ENCODE assay signal across 1 cellular context in the genomic region with DNA sequence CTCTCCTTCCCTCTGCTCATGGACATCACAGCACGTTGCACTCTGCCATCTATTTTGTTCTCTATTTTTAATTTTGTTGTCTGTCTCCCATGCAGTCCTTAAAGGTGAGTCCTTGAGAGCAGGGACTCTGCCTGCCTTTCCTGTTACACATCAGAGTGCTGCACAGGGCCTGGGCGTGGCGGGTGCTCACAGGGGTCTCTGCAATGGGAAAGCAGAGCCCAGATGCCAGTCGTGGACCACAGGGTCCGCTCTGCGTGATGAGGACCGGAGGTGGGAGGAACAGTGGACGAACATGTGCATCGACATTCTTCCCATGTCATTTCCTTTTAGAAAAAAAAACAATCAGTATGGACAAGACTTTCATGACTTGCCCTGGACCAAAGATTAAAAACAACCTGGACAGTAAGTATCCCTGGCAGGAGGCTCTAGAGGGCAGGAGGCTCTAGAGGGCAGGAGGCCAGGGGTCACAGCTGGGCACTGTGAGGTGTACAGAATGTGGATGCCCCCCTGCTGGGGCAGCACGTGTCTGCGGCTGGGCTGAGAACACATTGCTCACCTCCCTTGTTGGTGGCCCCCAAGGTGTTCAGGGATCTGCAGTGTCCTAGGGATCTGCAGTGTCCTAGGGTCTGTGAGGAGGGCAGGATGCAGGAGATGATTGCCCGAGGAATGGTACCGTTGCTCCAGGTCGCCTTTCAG.
TF ChIP-seq lines count a peak whose summit lies in the region.

No MANE protein-coding gene starts in this region.

TF ChIP-seq in endothelial cell of umbilical vein, 7 proteins besides CTCF, POLR2A, EP300 and RAD21:
- TF ChIP-seq POLR2AphosphoS5 (IDR thresholded peaks at IDR 0.05; ENCODE audit: insufficient read depth, low read depth, low read length) (no peak), MAX (IDR thresholded peaks at IDR 0.05; ENCODE audit: insufficient read depth, insufficient read length) (no peak), JUN (IDR thresholded peaks at IDR 0.05; ENCODE audit: borderline replicate concordance, insufficient read depth, insufficient read length, low read depth) (no peak), GATA2 (IDR thresholded peaks at IDR 0.05; ENCODE audit: insufficient read depth, insufficient read length, low read depth, low read length) (no peak), FOS (IDR thresholded peaks at IDR 0.05; ENCODE audit: borderline replicate concordance, insufficient read depth, low read length) (no peak), MYC (IDR thresholded peaks at IDR 0.05; ENCODE audit: low read depth, low read length) (no peak), EZH2 (IDR thresholded peaks at IDR 0.05; ENCODE audit: borderline replicate concordance, low read depth, low read length, severe bottlenecking) (no peak)
